ENCODE assay signal across 18 cellular contexts in the genomic region with DNA sequence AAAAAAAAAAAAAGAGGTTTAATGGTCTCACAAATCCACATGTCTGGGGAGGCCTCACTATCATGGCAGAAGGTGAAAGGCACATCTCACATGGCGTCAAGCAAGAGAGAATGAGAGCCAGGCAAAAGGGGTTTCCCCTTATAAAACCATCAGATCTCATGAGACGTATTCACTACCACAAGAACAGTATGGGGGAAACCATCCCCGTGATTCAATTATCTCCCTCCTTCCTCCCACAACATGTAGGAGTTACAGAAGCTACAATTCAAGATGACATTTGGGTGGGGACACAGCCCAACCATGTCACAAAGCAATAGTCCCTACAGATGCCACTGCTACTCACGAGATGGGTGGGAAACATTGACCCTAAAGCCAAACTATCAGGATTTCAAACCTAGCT.
DNase-seq lines count a peak whose midpoint lies in the region; ATAC-seq and TF ChIP-seq lines count a peak whose summit lies in the region.
"Had no signal": no experiment of that assay in that cellular context is flagged by ENCODE, and none has a peak within 500 bp of the region (broad histone marks: within the 10 kb centered on the region; RNA-seq: fewer than 3 reads in every experiment).

No MANE protein-coding gene starts in this region.

- no peak overlapping the region for H4K8ac ChIP-seq in neuronal stem cell (ENCODE audit: low read depth, low read length)

- no peak overlapping the region for H2BK12ac ChIP-seq in neuronal stem cell (ENCODE audit: low read length)

- H3K4ac ChIP-seq in neuronal stem cell (ENCODE audit: low read length): no peak overlapping the region

- H3K4me3 Mint-ChIP-seq in activated CD8-positive, alpha-beta T cell treated with anti-CD3 and anti-CD28 coated beads for 36 hours: no peak overlapping the region
- H3K4me3 Mint-ChIP-seq in activated CD8-positive, alpha-beta T cell treated with anti-CD3 and anti-CD28 coated beads, Interleukin-2, amount 10 ng/mL, durations not matched to agents 7 days and 5 days: no peak overlapping the region
- no peak overlapping the region for H3K4me3 Mint-ChIP-seq in type B pancreatic cell
- H3K4me3 Mint-ChIP-seq: CD4-positive, CD25-positive, alpha-beta regulatory T cell had no signal

- no CpG with 5 or more reads among the region's 4 CpGs for WGBS in neuronal stem cell (ENCODE audit: extremely low coverage in 2 of 2, insufficient read length in 2 of 2, insufficient replicate concordance in 1 of 2), 2 donors

- peak overlapping the region; percentile 26 for H2AK5ac ChIP-seq in neuronal stem cell (ENCODE audit: low read depth, low read length)

- H3K9me3 ChIP-seq in neuronal stem cell (replicated peaks in 1 of 2; ENCODE audit: control insufficient read depth in 2 of 2, insufficient read depth in 1 of 2, low read depth in 1 of 2, low read length in 2 of 2): peaks cover 0 to 5% of the 10 kb centered on the region in 2 donors

- H3K79me1 ChIP-seq in neuronal stem cell (ENCODE audit: low read depth, low read length): no peaks in the 10 kb centered on the region

- no peak for TF ChIP-seq CTCF in activated CD8-positive, alpha-beta T cell treated with anti-CD3 and anti-CD28 coated beads for 36 hours (IDR thresholded peaks at IDR 0.05)
- no peak for TF ChIP-seq CTCF in type B pancreatic cell (conservative IDR thresholded peaks at IDR 0.05)

- H3K36me3 Mint-ChIP-seq in activated CD8-positive, alpha-beta T cell treated with anti-CD3 and anti-CD28 coated beads for 36 hours (ENCODE audit: low read depth): peaks cover 4% of the 10 kb centered on the region
- peaks cover 17% of the 10 kb centered on the region for H3K36me3 Mint-ChIP-seq in activated CD8-positive, alpha-beta T cell treated with anti-CD3 and anti-CD28 coated beads, Interleukin-2, amount 10 ng/mL, durations not matched to agents 7 days and 5 days (ENCODE audit: low read depth)
- peaks cover 2% of the 10 kb centered on the region for H3K36me3 Mint-ChIP-seq in type B pancreatic cell

- no peak overlapping the region for H3K27ac ChIP-seq in neuronal stem cell (replicated peaks; ENCODE audit: low read length)
- H3K27ac ChIP-seq: BLaER1, PC-9 had no signal

- no peak overlapping the region for H3K4me3 ChIP-seq in neuronal stem cell (ENCODE audit: low read length in 2 of 2)
- H3K4me3 ChIP-seq: BLaER1, PC-9 had no signal

- H4K91ac ChIP-seq in neuronal stem cell (ENCODE audit: low read depth, low read length, poor library complexity): no peak overlapping the region

- no peak overlapping the region for H2BK5ac ChIP-seq in neuronal stem cell (ENCODE audit: low read length)

- no peak overlapping the region for H3K14ac ChIP-seq in neuronal stem cell (ENCODE audit: low read length)

- H3K36me3 ChIP-seq in neuronal stem cell (replicated peaks in 1 of 2; ENCODE audit: control insufficient read depth in 2 of 2, insufficient read depth in 2 of 2, low read length in 2 of 2): no peaks in the 10 kb centered on the region
- H3K36me3 ChIP-seq: BLaER1 had no signal

- peaks cover 0 to 5% of the 10 kb centered on the region in 2 donors for H3K4me1 ChIP-seq in neuronal stem cell (ENCODE audit: control insufficient read depth in 2 of 2, insufficient read depth in 1 of 2, low read depth in 1 of 2, low read length in 2 of 2)
- H3K4me1 ChIP-seq: BLaER1 had no signal

- H2AFZ ChIP-seq in neuronal stem cell (ENCODE audit: low read length): no peak overlapping the region
- H2AFZ ChIP-seq: PC-9 had no signal

- peaks cover 4% of the 10 kb centered on the region for H3K27me3 Mint-ChIP-seq in activated CD8-positive, alpha-beta T cell treated with anti-CD3 and anti-CD28 coated beads for 36 hours
- peaks cover 14% of the 10 kb centered on the region for H3K27me3 Mint-ChIP-seq in activated CD8-positive, alpha-beta T cell treated with anti-CD3 and anti-CD28 coated beads, Interleukin-2, amount 10 ng/mL, durations not matched to agents 7 days and 5 days (ENCODE audit: low read depth)
- no peaks in the 10 kb centered on the region for H3K27me3 Mint-ChIP-seq in type B pancreatic cell

- no peak overlapping the region for H3K27ac Mint-ChIP-seq in activated CD8-positive, alpha-beta T cell treated with anti-CD3 and anti-CD28 coated beads for 36 hours
- no peak overlapping the region for H3K27ac Mint-ChIP-seq in activated CD8-positive, alpha-beta T cell treated with anti-CD3 and anti-CD28 coated beads, Interleukin-2, amount 10 ng/mL, durations not matched to agents 7 days and 5 days
- peak overlapping the region; percentile 16 for H3K27ac Mint-ChIP-seq in type B pancreatic cell
- H3K27ac Mint-ChIP-seq: CD4-positive, CD25-positive, alpha-beta regulatory T cell had no signal

- peak overlapping the region; percentile 7 for H2BK120ac ChIP-seq in neuronal stem cell (ENCODE audit: low read depth, low read length)

- H2BK15ac ChIP-seq in neuronal stem cell (ENCODE audit: low read length): no peak overlapping the region

- no peak overlapping the region for H3K9ac ChIP-seq in neuronal stem cell (ENCODE audit: low read depth, low read length, poor library complexity)
- H3K9ac ChIP-seq: BLaER1 had no signal

- no peaks in the 10 kb centered on the region for H3K27me3 ChIP-seq in neuronal stem cell (ENCODE audit: control insufficient read depth in 3 of 3, insufficient read depth in 3 of 3, low read depth in 1 of 3, low read length in 3 of 3)

- POLR2A ChIA-PET in activated CD8-positive, alpha-beta T cell treated with anti-CD3 and anti-CD28 coated beads for 36 hours (lab: Charles Lee): interaction anchor here (1.3 kb wide), 1 partner anchor 11 kb away, joined by 3 read pairs; no protein-coding TSS in a partner anchor
- POLR2A ChIA-PET in activated CD8-positive, alpha-beta T cell treated with anti-CD3 and anti-CD28 coated beads, Interleukin-2, amount 10 ng/mL, durations not matched to agents 7 days and 5 days (lab: Charles Lee): no interaction called here

- H3K4me2 ChIP-seq in neuronal stem cell (ENCODE audit: insufficient read depth, low read length, poor library complexity, severe bottlenecking): no peak overlapping the region
- H3K4me2 ChIP-seq: BLaER1, PC-9 had no signal

- H3K4me1 Mint-ChIP-seq in activated CD8-positive, alpha-beta T cell treated with anti-CD3 and anti-CD28 coated beads for 36 hours (ENCODE audit: low read depth): peaks cover 10% of the 10 kb centered on the region
- H3K4me1 Mint-ChIP-seq in activated CD8-positive, alpha-beta T cell treated with anti-CD3 and anti-CD28 coated beads, Interleukin-2, amount 10 ng/mL, durations not matched to agents 7 days and 5 days (ENCODE audit: low read depth): peaks cover 17% of the 10 kb centered on the region
- H3K4me1 Mint-ChIP-seq in type B pancreatic cell (ENCODE audit: unreplicated experiment): peaks cover 9% of the 10 kb centered on the region

- intact Hi-C loops in activated CD8-positive, alpha-beta T cell treated with anti-CD3 and anti-CD28 coated beads for 36 hours (cut with micrococcal nuclease): no loop called here
- intact Hi-C loops in posterior cingulate gyrus (cut with DNase I): no loop called here

- CTCF ChIA-PET in activated CD8-positive, alpha-beta T cell treated with anti-CD3 and anti-CD28 coated beads for 36 hours (lab: Charles Lee): no interaction called here
- CTCF ChIA-PET in activated CD8-positive, alpha-beta T cell treated with anti-CD3 and anti-CD28 coated beads, Interleukin-2, amount 10 ng/mL, durations not matched to agents 7 days and 5 days (lab: Charles Lee): interaction anchor here (0.7 kb wide), 1 partner anchor 19 kb away, joined by 3 read pairs; no protein-coding TSS in a partner anchor

- H3K23ac ChIP-seq in neuronal stem cell (ENCODE audit: low read depth, low read length, poor library complexity): no peak overlapping the region

- H3K9me3 Mint-ChIP-seq in activated CD8-positive, alpha-beta T cell treated with anti-CD3 and anti-CD28 coated beads for 36 hours: peaks cover 11% of the 10 kb centered on the region
- H3K9me3 Mint-ChIP-seq in activated CD8-positive, alpha-beta T cell treated with anti-CD3 and anti-CD28 coated beads, Interleukin-2, amount 10 ng/mL, durations not matched to agents 7 days and 5 days (ENCODE audit: insufficient read depth): peaks cover 12% of the 10 kb centered on the region
- peaks cover 12% of the 10 kb centered on the region for H3K9me3 Mint-ChIP-seq in type B pancreatic cell

- ATAC-seq in activated CD8-positive, alpha-beta T cell treated with anti-CD3 and anti-CD28 coated beads for 36 hours: peak; percentile 87
- no peak for ATAC-seq in activated CD8-positive, alpha-beta T cell treated with anti-CD3 and anti-CD28 coated beads, Interleukin-2, amount 10 ng/mL, durations not matched to agents 7 days and 5 days
- ATAC-seq in HG03108 (IDR thresholded peaks at IDR 0.05; ENCODE audit: unreplicated experiment): no peak

- no peak overlapping the region for H3K18ac ChIP-seq in neuronal stem cell (ENCODE audit: low read length)

- DNase-seq in activated CD8-positive, alpha-beta T cell treated with anti-CD3 and anti-CD28 coated beads for 36 hours: peak; percentile 41
- no peak for DNase-seq in activated CD8-positive, alpha-beta T cell treated with anti-CD3 and anti-CD28 coated beads, Interleukin-2, amount 10 ng/mL, durations not matched to agents 7 days and 5 days
- peak; percentile 19 for DNase-seq in stimulated activated CD4-positive, alpha-beta T cell treated with anti-CD3 and anti-CD28 coated beads, Interleukin-15, amount 100 ng/mL, for 24 hours
- DNase-seq in stimulated activated CD4-positive, alpha-beta T cell treated with anti-CD3 and anti-CD28 coated beads, Interleukin-12 subunit alpha, Interleukin-12 subunit beta, amount 100 ng/mL, for 4 hours: no peak
- DNase-seq in neuronal stem cell (ENCODE audit: low spot score) (no peak), type B pancreatic cell (ENCODE audit: extremely low spot score, unreplicated experiment) (no peak), posterior cingulate gyrus (no peak)
- DNase-seq: CD4-positive, CD25-positive, alpha-beta regulatory T cell; NCI-H1048; NCI-H1417 treated with DMSO at 0.1 percent for 48 hours; NCI-H1694 treated with DMSO at 0.1 percent for 48 hours; NCI-H2081; NCI-H2227 treated with DMSO at 0.1 percent for 48 hours; NCI-H526 treated with DMSO at 0.1 percent for 48 hours; PC-9; Right ventricle myocardium superior had no signal

Comparison
In these comparisons a context has a peak if more than half of its experiments do, and no peak if none do; other contexts are left out.
1. DNase-seq: peak in activated CD8-positive, alpha-beta T cell treated with anti-CD3 and anti-CD28 coated beads for 36 hours (single experiment) and stimulated activated CD4-positive, alpha-beta T cell treated with anti-CD3 and anti-CD28 coated beads, Interleukin-15, amount 100 ng/mL, for 24 hours (single experiment); none in activated CD8-positive, alpha-beta T cell treated with anti-CD3 and anti-CD28 coated beads, Interleukin-2, amount 10 ng/mL, durations not matched to agents 7 days and 5 days (single experiment), stimulated activated CD4-positive, alpha-beta T cell treated with anti-CD3 and anti-CD28 coated beads, Interleukin-12 subunit alpha, Interleukin-12 subunit beta, amount 100 ng/mL, for 4 hours (single experiment), neuronal stem cell (single experiment), type B pancreatic cell (single experiment) and posterior cingulate gyrus (0 of 10).